In the genomic region with DNA sequence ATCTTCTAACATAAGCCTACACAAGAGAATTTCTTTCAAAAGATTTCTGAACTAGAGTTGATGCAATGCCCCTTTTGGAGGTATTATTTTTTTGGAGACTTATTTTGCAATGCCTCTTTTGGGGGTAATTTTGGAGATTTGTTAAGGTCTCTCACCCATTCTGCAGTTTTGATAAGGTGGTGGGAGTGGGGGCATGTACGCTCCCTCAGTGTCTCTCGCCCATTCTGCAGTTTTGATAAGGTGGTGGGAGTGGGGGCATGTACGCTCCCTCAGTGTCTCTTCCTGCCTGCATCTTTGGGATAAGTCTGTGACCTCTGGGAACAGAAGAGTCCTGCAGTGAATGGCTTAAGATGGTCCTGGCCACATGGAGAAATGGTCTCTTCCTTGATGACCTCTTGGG, we compare ENCODE assay signal across 27 cellular contexts.
"Had no signal": no experiment of that assay in that cellular context is flagged by ENCODE, and none has a peak within 500 bp of the region (broad histone marks: within the 10 kb centered on the region; RNA-seq: fewer than 3 reads in every experiment).

No MANE protein-coding gene starts in this region.

- H3K36me3 ChIP-seq: colonic mucosa, esophagus squamous epithelium, gastrocnemius medialis had no signal

- H3K9me3 ChIP-seq: colonic mucosa, esophagus squamous epithelium, gastrocnemius medialis had no signal

- ATAC-seq: effector memory CD8-positive, alpha-beta T cell; foreskin keratinocyte; gastrocnemius medialis; gastroesophageal sphincter had no signal

- DNase-seq: colonic mucosa; cortex of kidney; dermis blood vessel endothelial cell; dorsolateral prefrontal cortex; effector CD4-positive, alpha-beta T cell; effector CD8-positive, alpha-beta T cell; effector memory CD4-positive, alpha-beta T cell; effector memory CD8-positive, alpha-beta T cell; endodermal cell; erythroblast; esophagus squamous epithelium; foreskin fibroblast; foreskin keratinocyte; foreskin melanocyte; gastrocnemius medialis; glutamatergic neuron; head of caudate nucleus; heart left ventricle; heart right ventricle had no signal

- H3K4me1 ChIP-seq: colonic mucosa, esophagus muscularis mucosa, esophagus squamous epithelium, foreskin keratinocyte, gastrocnemius medialis, gastroesophageal sphincter, heart right ventricle had no signal

- H3K27me3 ChIP-seq: colonic mucosa, dorsolateral prefrontal cortex, esophagus muscularis mucosa, esophagus squamous epithelium, foreskin keratinocyte, gastrocnemius medialis, gastroesophageal sphincter, heart left ventricle, heart right ventricle had no signal

- H3K4me3 ChIP-seq: colonic mucosa, coronary artery, dorsolateral prefrontal cortex, esophagus muscularis mucosa, esophagus squamous epithelium, gastrocnemius medialis, gastroesophageal sphincter, heart left ventricle, heart right ventricle had no signal

- H3K27ac ChIP-seq: colonic mucosa, coronary artery, dorsolateral prefrontal cortex, epithelial cell of prostate, esophagus muscularis mucosa, esophagus squamous epithelium, foreskin keratinocyte, gastrocnemius medialis, gastroesophageal sphincter, heart left ventricle, heart right ventricle had no signal

- FAIRE-seq: colon, endometrium, endothelial cell of umbilical vein, frontal cortex had no signal
